Comparison of ENCODE assay signal across 23 cellular contexts in genomic region chr4:8840006-8840793, GRCh38. TPM values are rescaled to one million over a fixed set of nuclear protein-coding genes. Genes with fewer than 3 reads are reported as not detected.
DNase-seq lines count a peak whose midpoint lies in the region; ATAC-seq and TF ChIP-seq lines count a peak whose summit lies in the region.
"Had no signal": no experiment of that assay in that cellular context is flagged by ENCODE, and none has a peak within 500 bp of the region (broad histone marks: within the 10 kb centered on the region; RNA-seq: fewer than 3 reads in every experiment).

No MANE protein-coding gene starts in this region.

- no peaks in the 10 kb centered on the region for H3K36me3 ChIP-seq in right lobe of liver
- H3K36me3 ChIP-seq in tibial artery: no peaks in the 10 kb centered on the region
- H3K36me3 ChIP-seq: BLaER1 treated with 17β-estradiol and CSF1 and Interleukin-3, amounts not matched to agents 10 nM and 100 nM; left ventricle myocardium inferior; tibial nerve had no signal

- WGBS in right lobe of liver (ENCODE audit: insufficient coverage, low coverage, low lambda C conversion rate, missing lambda C conversion rate): 59% methylated on average over 8 of the region's 10 CpGs

- no peak overlapping the region for H3K4me3 Mint-ChIP-seq in activated CD8-positive, alpha-beta memory T cell treated with anti-CD3 and anti-CD28 coated beads, Interleukin-2, amount 10 ng/mL, durations not matched to agents 7 days and 5 days
- H3K4me3 Mint-ChIP-seq in activated B cell treated with CpG ODN at 0.5 μM for 24 hours: no peak overlapping the region
- no peak overlapping the region for H3K4me3 Mint-ChIP-seq in activated CD4-positive, alpha-beta T cell treated with anti-CD3 and anti-CD28 coated beads, Interleukin-2, amount 10 ng/mL, durations not matched to agents 24 days and 14 days
- H3K4me3 Mint-ChIP-seq: central memory CD8-positive, alpha-beta T cell; T-helper 2 cell treated with Interferon-gamma antibody and Interleukin-4, amounts not matched to agents 5 μg/mL and 100 μg/mL, for 36 hours had no signal

- H3K36me3 Mint-ChIP-seq in activated CD8-positive, alpha-beta memory T cell treated with anti-CD3 and anti-CD28 coated beads, Interleukin-2, amount 10 ng/mL, durations not matched to agents 7 days and 5 days: no peaks in the 10 kb centered on the region
- H3K36me3 Mint-ChIP-seq in activated B cell treated with CpG ODN at 0.5 μM for 24 hours (ENCODE audit: low read depth): no peaks in the 10 kb centered on the region
- H3K36me3 Mint-ChIP-seq in activated CD4-positive, alpha-beta T cell treated with anti-CD3 and anti-CD28 coated beads, Interleukin-2, amount 10 ng/mL, durations not matched to agents 24 days and 14 days (ENCODE audit: low read depth): no peaks in the 10 kb centered on the region

- no peaks in the 10 kb centered on the region for H3K9me3 Mint-ChIP-seq in activated CD8-positive, alpha-beta memory T cell treated with anti-CD3 and anti-CD28 coated beads, Interleukin-2, amount 10 ng/mL, durations not matched to agents 7 days and 5 days (ENCODE audit: low read depth)
- peaks cover 5% of the 10 kb centered on the region for H3K9me3 Mint-ChIP-seq in activated B cell treated with CpG ODN at 0.5 μM for 24 hours
- H3K9me3 Mint-ChIP-seq in activated CD4-positive, alpha-beta T cell treated with anti-CD3 and anti-CD28 coated beads, Interleukin-2, amount 10 ng/mL, durations not matched to agents 24 days and 14 days: no peaks in the 10 kb centered on the region
- H3K9me3 Mint-ChIP-seq: central memory CD8-positive, alpha-beta T cell; T-helper 2 cell treated with Interferon-gamma antibody and Interleukin-4, amounts not matched to agents 5 μg/mL and 100 μg/mL, for 36 hours had no signal

- H3K27me3 Mint-ChIP-seq in activated CD8-positive, alpha-beta memory T cell treated with anti-CD3 and anti-CD28 coated beads, Interleukin-2, amount 10 ng/mL, durations not matched to agents 7 days and 5 days: no peaks in the 10 kb centered on the region
- H3K27me3 Mint-ChIP-seq in activated B cell treated with CpG ODN at 0.5 μM for 24 hours: no peaks in the 10 kb centered on the region
- no peaks in the 10 kb centered on the region for H3K27me3 Mint-ChIP-seq in activated CD4-positive, alpha-beta T cell treated with anti-CD3 and anti-CD28 coated beads, Interleukin-2, amount 10 ng/mL, durations not matched to agents 24 days and 14 days
- H3K27me3 Mint-ChIP-seq: central memory CD8-positive, alpha-beta T cell had no signal

- H3K27me3 ChIP-seq in right lobe of liver (no peaks in the 10 kb centered on the region), tibial artery (peaks cover 0 to 29% of the 10 kb centered on the region in 2 donors)
- H3K27me3 ChIP-seq: BLaER1 treated with 17β-estradiol and CSF1 and Interleukin-3, amounts not matched to agents 10 nM and 100 nM; tibial nerve had no signal

- peak; percentile 33 for DNase-seq in activated CD8-positive, alpha-beta memory T cell treated with anti-CD3 and anti-CD28 coated beads for 24 hours
- DNase-seq in activated CD8-positive, alpha-beta memory T cell treated with anti-CD3 and anti-CD28 coated beads, Interleukin-2, amount 10 ng/mL, durations not matched to agents 7 days and 5 days: no peak
- peak; percentile 7 for DNase-seq in activated B cell treated with CpG ODN at 0.5 μM for 24 hours
- DNase-seq in right lobe of liver: peak; percentile 6 to 37 (median 28)
- peak; percentile 10 to 54 for DNase-seq in tibial artery
- DNase-seq in activated CD4-positive, alpha-beta T cell treated with anti-CD3 and anti-CD28 coated beads, Interleukin-2, amount 10 ng/mL, durations not matched to agents 24 days and 14 days: no peak
- no peak for DNase-seq in T-helper 9 cell
- DNase-seq in ACHN: no peak
- DNase-seq: activated CD4-positive, alpha-beta T cell treated with anti-CD3 and anti-CD28 coated beads for 1 hour; activated gamma-delta T cell treated with Interleukin-2 at 50 U/mL for 16 hours; effector memory CD4-positive, alpha-beta T cell; HCEC 1CT; left ventricle myocardium inferior; NCI-H1694; NCI-H2227 treated with DMSO at 0.1 percent for 48 hours; right cardiac atrium; stimulated activated naive CD4-positive, alpha-beta T cell had no signal

- in situ Hi-C loops in ACHN (cut with HindIII; ENCODE audit: low pct_ligation_motif_present, low pct_unique_long_range_greater_than_20kb, low sequenced_read_pairs): no loop called here

- H3K27ac Mint-ChIP-seq in activated CD8-positive, alpha-beta memory T cell treated with anti-CD3 and anti-CD28 coated beads, Interleukin-2, amount 10 ng/mL, durations not matched to agents 7 days and 5 days: no peak overlapping the region
- H3K27ac Mint-ChIP-seq in activated B cell treated with CpG ODN at 0.5 μM for 24 hours: no peak overlapping the region
- H3K27ac Mint-ChIP-seq in activated CD4-positive, alpha-beta T cell treated with anti-CD3 and anti-CD28 coated beads, Interleukin-2, amount 10 ng/mL, durations not matched to agents 24 days and 14 days: no peak overlapping the region
- H3K27ac Mint-ChIP-seq: T-helper 2 cell treated with Interferon-gamma antibody and Interleukin-4, amounts not matched to agents 5 μg/mL and 100 μg/mL, for 36 hours had no signal

- CTCF ChIA-PET in activated CD8-positive, alpha-beta memory T cell treated with anti-CD3 and anti-CD28 coated beads, Interleukin-2, amount 10 ng/mL, durations not matched to agents 7 days and 5 days (lab: Charles Lee): no interaction called here
- CTCF ChIA-PET in activated B cell treated with CpG ODN at 0.5 μM for 24 hours (lab: Charles Lee): no interaction called here

- POLR2A ChIA-PET in activated B cell treated with CpG ODN at 0.5 μM for 24 hours (lab: Charles Lee): no interaction called here

- intact Hi-C loops in activated B cell treated with CpG ODN at 0.5 μM for 24 hours (cut with micrococcal nuclease) (no loop called here), right lobe of liver (cut with DNase I) (no loop called here), tibial artery (cut with DNase I; ENCODE audit: low total_unique reads) (no loop called here)
- intact Hi-C loops in activated CD4-positive, alpha-beta T cell treated with anti-CD3 and anti-CD28 coated beads, Interleukin-2, amount 10 ng/mL, durations not matched to agents 24 days and 14 days (cut with micrococcal nuclease): no loop called here

- TF ChIP-seq POLR2A in right lobe of liver (IDR thresholded peaks at IDR 0.05): no peak

- TF ChIP-seq CTCF in activated B cell treated with CpG ODN at 0.5 μM for 24 hours (IDR thresholded peaks at IDR 0.05): no peak
- no peak for TF ChIP-seq CTCF in right lobe of liver (IDR thresholded peaks at IDR 0.05)
- TF ChIP-seq CTCF in tibial artery (IDR thresholded peaks at IDR 0.05): no peak

- H3K4me3 ChIP-seq in right lobe of liver (no peak overlapping the region), tibial artery (no peak overlapping the region)
- H3K4me3 ChIP-seq: BLaER1 treated with 17β-estradiol and CSF1 and Interleukin-3, amounts not matched to agents 10 nM and 100 nM; left ventricle myocardium inferior; tibial nerve had no signal

- no peaks in the 10 kb centered on the region for H3K4me1 Mint-ChIP-seq in activated CD8-positive, alpha-beta memory T cell treated with anti-CD3 and anti-CD28 coated beads, Interleukin-2, amount 10 ng/mL, durations not matched to agents 7 days and 5 days
- H3K4me1 Mint-ChIP-seq in activated B cell treated with CpG ODN at 0.5 μM for 24 hours: no peaks in the 10 kb centered on the region
- H3K4me1 Mint-ChIP-seq in activated CD4-positive, alpha-beta T cell treated with anti-CD3 and anti-CD28 coated beads, Interleukin-2, amount 10 ng/mL, durations not matched to agents 24 days and 14 days: no peaks in the 10 kb centered on the region
- H3K4me1 Mint-ChIP-seq: central memory CD8-positive, alpha-beta T cell had no signal

- no peak overlapping the region for H3K27ac ChIP-seq in right lobe of liver
- no peak overlapping the region for H3K27ac ChIP-seq in tibial artery
- H3K27ac ChIP-seq: BLaER1 treated with 17β-estradiol and CSF1 and Interleukin-3, amounts not matched to agents 10 nM and 100 nM; left ventricle myocardium inferior; tibial nerve had no signal

- H3K9me3 ChIP-seq in right lobe of liver: no peaks in the 10 kb centered on the region
- H3K9me3 ChIP-seq in tibial artery: peaks cover 0 to 4% (median 0%) of the 10 kb centered on the region in 3 donors

- ATAC-seq in activated CD8-positive, alpha-beta memory T cell treated with anti-CD3 and anti-CD28 coated beads, Interleukin-2, amount 10 ng/mL, durations not matched to agents 7 days and 5 days: no peak
- ATAC-seq in activated B cell treated with CpG ODN at 0.5 μM for 24 hours (ENCODE audit: low read depth) (no peak), right lobe of liver (no peak)
- ATAC-seq: right cardiac atrium had no signal

- H3K4me1 ChIP-seq in right lobe of liver (no peaks in the 10 kb centered on the region), tibial artery (no peaks in the 10 kb centered on the region)
- H3K4me1 ChIP-seq: left ventricle myocardium inferior, tibial nerve had no signal

RNA-seq across cellular contexts. Expression of gene HMX1, which starts 31.4 kb away (rescaled TPM):
- not detected for total RNA-seq in activated CD8-positive, alpha-beta memory T cell treated with anti-CD3 and anti-CD28 coated beads, Interleukin-2, amount 10 ng/mL, durations not matched to agents 7 days and 5 days
- not detected in 2 replicates for total RNA-seq in activated B cell treated with CpG ODN at 0.5 μM for 24 hours
- not detected for total RNA-seq in right lobe of liver
- total RNA-seq in activated CD4-positive, alpha-beta T cell treated with anti-CD3 and anti-CD28 coated beads, Interleukin-2, amount 10 ng/mL, durations not matched to agents 24 days and 14 days: not detected in 2 replicates
- total RNA-seq: A172, fibroblast of lung, left ventricle myocardium inferior, right cardiac atrium had no signal

Comparison
In these comparisons a context has a peak if more than half of its experiments do, and no peak if none do; other contexts are left out.
1. DNase-seq: peak in activated CD8-positive, alpha-beta memory T cell treated with anti-CD3 and anti-CD28 coated beads for 24 hours (single experiment), activated B cell treated with CpG ODN at 0.5 μM for 24 hours (single experiment), right lobe of liver (3 of 3) and tibial artery (2 of 2); none in activated CD8-positive, alpha-beta memory T cell treated with anti-CD3 and anti-CD28 coated beads, Interleukin-2, amount 10 ng/mL, durations not matched to agents 7 days and 5 days (single experiment), activated CD4-positive, alpha-beta T cell treated with anti-CD3 and anti-CD28 coated beads, Interleukin-2, amount 10 ng/mL, durations not matched to agents 24 days and 14 days (single experiment), T-helper 9 cell (single experiment) and ACHN (single experiment).